Comparison of ENCODE assay signal across 33 cellular contexts in the genomic region with DNA sequence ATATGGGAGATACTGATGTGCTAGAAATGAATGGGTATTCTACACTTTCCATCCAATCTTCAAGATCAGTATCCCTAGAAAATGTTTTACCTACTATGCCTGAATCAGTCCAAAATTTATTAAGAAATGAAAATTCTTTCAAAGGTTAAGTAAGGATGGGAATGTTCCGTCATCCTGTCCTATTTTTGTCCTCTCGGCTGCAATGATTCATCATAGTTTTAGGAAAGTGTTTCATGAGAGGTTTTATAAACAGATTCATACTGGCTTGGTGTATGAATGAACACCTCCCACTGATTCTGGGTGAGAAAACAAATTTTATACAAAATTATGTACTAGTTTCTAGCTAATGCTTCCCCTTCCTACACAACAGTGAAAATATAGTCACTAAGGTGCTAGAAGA.
DNase-seq lines count a peak whose midpoint lies in the region; ATAC-seq, FAIRE-seq and TF ChIP-seq lines count a peak whose summit lies in the region.
"Had no signal": no experiment of that assay in that cellular context is flagged by ENCODE, and none has a peak within 500 bp of the region (broad histone marks: within the 10 kb centered on the region; RNA-seq: fewer than 3 reads in every experiment).

No MANE protein-coding gene starts in this region.

- no peak overlapping the region for H3K27ac ChIP-seq in colonic mucosa
- no peak overlapping the region for H3K27ac ChIP-seq in RWPE1
- H3K27ac ChIP-seq: BLaER1, HL-60, lower lobe of right lung, ovary, tibial artery had no signal

- CTCF ChIA-PET in RWPE1 (lab: Yijun Ruan, JAX): no interaction called here

- no peak for ATAC-seq in GM21423 (IDR thresholded peaks at IDR 0.05; ENCODE audit: unreplicated experiment)
- ATAC-seq: esophagus mucosa; GM23338; lower lobe of right lung; stimulated activated naive CD8-positive, alpha-beta T cell treated with anti-CD3 and anti-CD28 coated beads, Interleukin-15, amount 100 ng/mL, for 72 hours had no signal

- H3K36me3 ChIP-seq in colonic mucosa: no peaks in the 10 kb centered on the region
- H3K36me3 ChIP-seq: BLaER1, lower lobe of right lung, ovary, tibial artery had no signal

- H3K9me3 ChIP-seq in colonic mucosa: no peaks in the 10 kb centered on the region
- H3K9me3 ChIP-seq: BLaER1, lower lobe of right lung, ovary, tibial artery had no signal

- in situ Hi-C loops in astrocyte of the spinal cord (cut with HindIII; ENCODE audit: low sequenced_read_pairs): no loop called here

- FAIRE-seq in RCC 7860 (lab: Jason Lieb, UNC): no peak
- FAIRE-seq: small intestine had no signal

- H3K9ac ChIP-seq in colonic mucosa (ENCODE audit: low read depth in 2 of 2, low read length in 2 of 2): no peak overlapping the region
- H3K9ac ChIP-seq: BLaER1 had no signal

- no peak overlapping the region for H3K4me3 ChIP-seq in astrocyte of the spinal cord (ENCODE audit: low read depth, low read length)
- no peak overlapping the region for H3K4me3 ChIP-seq in colonic mucosa
- H3K4me3 ChIP-seq: BLaER1, GM23338, lower lobe of right lung, ovary, tibial artery had no signal

- no peak for TF ChIP-seq CTCF in astrocyte of the spinal cord (IDR thresholded peaks at IDR 0.05; ENCODE audit: low read depth, low read length)
- no peak for TF ChIP-seq CTCF in colonic mucosa (IDR thresholded peaks at IDR 0.05)
- no peak for TF ChIP-seq CTCF in RWPE1 (conservative IDR thresholded peaks at IDR 0.05; ENCODE audit: low read depth)

- DNase-seq in A172 (ENCODE audit: low spot score) (peak; percentile 31), GM03348 (ENCODE audit: low spot score) (peak; percentile 46), astrocyte of the spinal cord (ENCODE audit: low read depth, low spot score) (peak; percentile 6), hepatic stellate cell (ENCODE audit: low spot score) (peak; percentile 3), RCC 7860 (ENCODE audit: low spot score) (no peak), colonic mucosa (no peak), RWPE1 (ENCODE audit: low spot score) (no peak)
- DNase-seq: 8988T; activated CD4-positive, alpha-beta memory T cell treated with anti-CD3 and anti-CD28 coated beads for 36 hours; activated CD4-positive, CD25-positive, alpha-beta regulatory T cell; activated CD8-positive, alpha-beta memory T cell treated with anti-CD3 and anti-CD28 coated beads, Interleukin-2, amount 50 U/mL, for 4 hours; anterior cingulate cortex; endodermal cell; GF-D8; glutamatergic neuron; Karpas-422; lower lobe of right lung; NCI-H187; NCI-H2171 treated with DMSO at 0.1 percent for 48 hours; NCI-H524 treated with DMSO at 0.1 percent for 48 hours; ovary; RPMI8226; small intestine; stimulated activated CD4-positive, alpha-beta T cell treated with anti-CD3 and anti-CD28 coated beads, Interleukin-1b, Interleukin-23, amount 100 ng/mL, for 48 hours; stimulated activated CD8-positive, alpha-beta memory T cell treated with anti-CD3 and anti-CD28 coated beads, Interleukin-4, amount 100 ng/mL, for 48 hours; stimulated activated naive CD8-positive, alpha-beta T cell treated with anti-CD3 and anti-CD28 coated beads, Interleukin-15, amount 100 ng/mL, for 72 hours; T-helper 1 cell; tibial artery had no signal

- intact Hi-C loops in colonic mucosa (cut with DNase I): no loop called here

- no peaks in the 10 kb centered on the region for H3K27me3 ChIP-seq in colonic mucosa
- H3K27me3 ChIP-seq: BLaER1, ovary, tibial artery had no signal

- no peaks in the 10 kb centered on the region for H3K4me1 ChIP-seq in colonic mucosa
- H3K4me1 ChIP-seq: BLaER1, lower lobe of right lung had no signal

- POLR2A ChIA-PET in RWPE1 (lab: Yijun Ruan, JAX; ENCODE audit: low non-redundant PET): no interaction called here

Comparison
In these comparisons a context has a peak if more than half of its experiments do, and no peak if none do; other contexts are left out.
1. DNase-seq: peak in A172 (single experiment), GM03348 (single experiment), astrocyte of the spinal cord (single experiment) and hepatic stellate cell (single experiment); none in RCC 7860 (single experiment), colonic mucosa (single experiment) and RWPE1 (single experiment).